32 cellular contexts compared by ENCODE assay signal in genomic region chr10:61620511-61620910, GRCh38. TPM values are rescaled to one million over a fixed set of nuclear protein-coding genes. Genes with fewer than 3 reads are reported as not detected.
"Had no signal": no experiment of that assay in that cellular context is flagged by ENCODE, and none has a peak within 500 bp of the region (broad histone marks: within the 10 kb centered on the region; RNA-seq: fewer than 3 reads in every experiment).

No MANE protein-coding gene starts in this region.

- H3K27me3 Mint-ChIP-seq: activated CD4-positive, alpha-beta memory T cell treated with anti-CD3 and anti-CD28 coated beads for 36 hours had no signal

- H3K36me3 Mint-ChIP-seq: activated CD4-positive, alpha-beta memory T cell treated with anti-CD3 and anti-CD28 coated beads for 36 hours; activated naive CD8-positive, alpha-beta T cell had no signal

- H3K9me3 Mint-ChIP-seq: activated B cell treated with CpG ODN at 0.5 μM for 24 hours; activated CD4-positive, alpha-beta memory T cell treated with anti-CD3 and anti-CD28 coated beads for 36 hours; activated T-cell treated with anti-CD3 and anti-CD28 coated beads, Interleukin-2, amount 50 U/mL, for 24 hours; activated T-cell treated with anti-CD3 and anti-CD28 coated beads, Interleukin-2, amount 50 U/mL, for 72 hours; activated T-helper 17 cell treated with anti-CD3 and anti-CD28 coated beads, Interleukin-2, amount 50 U/mL, for 72 hours; central memory CD8-positive, alpha-beta T cell; dendritic cell treated with granulocyte-macrophage colony-stimulating factor and Interleukin-4, amounts not matched to agents 40 ng/mL and 50 ng/mL, for 4 days had no signal

- H3K4me3 ChIP-seq: coronary artery, esophagus muscularis mucosa, gastroesophageal sphincter, heart right ventricle had no signal

- H3K27ac Mint-ChIP-seq: activated B cell treated with CpG ODN at 0.5 μM for 24 hours; activated CD4-positive, alpha-beta memory T cell treated with anti-CD3 and anti-CD28 coated beads for 36 hours; activated naive CD8-positive, alpha-beta T cell; activated T-cell treated with anti-CD3 and anti-CD28 coated beads, Interleukin-2, amount 50 U/mL, for 24 hours; activated T-cell treated with anti-CD3 and anti-CD28 coated beads, Interleukin-2, amount 50 U/mL, for 72 hours; activated T-helper 17 cell treated with anti-CD3 and anti-CD28 coated beads, Interleukin-2, amount 50 U/mL, for 72 hours; dendritic cell treated with granulocyte-macrophage colony-stimulating factor and Interleukin-4, amounts not matched to agents 40 ng/mL and 50 ng/mL, for 4 days; effector memory CD8-positive, alpha-beta T cell had no signal

- H3K36me3 ChIP-seq: brain microvascular endothelial cell, esophagus muscularis mucosa, gastroesophageal sphincter, heart right ventricle, WERI-Rb-1 had no signal

- H3K4me1 Mint-ChIP-seq: activated B cell treated with CpG ODN at 0.5 μM for 24 hours; activated T-helper 17 cell treated with anti-CD3 and anti-CD28 coated beads, Interleukin-2, amount 50 U/mL, for 72 hours; central memory CD8-positive, alpha-beta T cell had no signal

- H3K27ac ChIP-seq: brain microvascular endothelial cell, coronary artery, esophagus muscularis mucosa, foreskin keratinocyte, gastroesophageal sphincter, heart right ventricle, WERI-Rb-1 had no signal

- H3K9me3 ChIP-seq: esophagus muscularis mucosa, gastroesophageal sphincter, heart right ventricle had no signal

- H3K4me3 Mint-ChIP-seq: activated B cell treated with CpG ODN at 0.5 μM for 24 hours; activated CD4-positive, alpha-beta memory T cell treated with anti-CD3 and anti-CD28 coated beads for 36 hours; activated naive CD8-positive, alpha-beta T cell; activated T-cell treated with anti-CD3 and anti-CD28 coated beads, Interleukin-2, amount 50 U/mL, for 24 hours; activated T-cell treated with anti-CD3 and anti-CD28 coated beads, Interleukin-2, amount 50 U/mL, for 72 hours; activated T-helper 17 cell treated with anti-CD3 and anti-CD28 coated beads, Interleukin-2, amount 50 U/mL, for 72 hours; central memory CD8-positive, alpha-beta T cell; dendritic cell treated with granulocyte-macrophage colony-stimulating factor and Interleukin-4, amounts not matched to agents 40 ng/mL and 50 ng/mL, for 4 days; effector memory CD8-positive, alpha-beta T cell had no signal

- FAIRE-seq: bronchial epithelial cell had no signal

- H3K27me3 ChIP-seq: brain microvascular endothelial cell, esophagus muscularis mucosa, foreskin keratinocyte, gastroesophageal sphincter had no signal

- DNase-seq: activated B cell treated with CpG ODN at 0.5 μM for 24 hours; activated CD4-positive, alpha-beta memory T cell treated with anti-CD3 and anti-CD28 coated beads for 36 hours; activated CD4-positive, alpha-beta T cell treated with anti-CD3 and anti-CD28 coated beads for 48 hours; activated CD4-positive, alpha-beta T cell treated with anti-CD3 and anti-CD28 coated beads, Interleukin-2, amount 50 U/mL, for 1 hour; activated CD8-positive, alpha-beta memory T cell treated with anti-CD3 and anti-CD28 coated beads, Interleukin-2, amount 50 U/mL, for 48 hours; activated effector memory CD4-positive, alpha-beta T cell treated with Interleukin-2 at 50 U/mL for 16 hours; activated gamma-delta T cell treated with Interleukin-2 at 50 U/mL for 16 hours; activated naive CD4-positive, alpha-beta T cell treated with anti-CD3 and anti-CD28 coated beads, Interleukin-2, amount 50 U/mL, for 16 hours; activated naive CD4-positive, alpha-beta T cell treated with Interleukin-2 at 50 U/mL for 16 hours; activated T-cell treated with anti-CD3 and anti-CD28 coated beads for 4 hours; activated T-cell treated with anti-CD3 and anti-CD28 coated beads, Interleukin-2, amount 50 U/mL, for 24 hours; activated T-cell treated with anti-CD3 and anti-CD28 coated beads, Interleukin-2, amount 50 U/mL, for 72 hours; amniotic stem cell; anterior cingulate cortex; brain microvascular endothelial cell; effector CD4-positive, alpha-beta T cell; effector memory CD8-positive, alpha-beta T cell; erythroblast; foreskin keratinocyte; heart right ventricle; T-helper 2 cell; WERI-Rb-1 had no signal

RNA-seq across cellular contexts. Expression of gene CABCOCO1, which starts 42.2 kb away (rescaled TPM):
- total RNA-seq: activated B cell treated with CpG ODN at 0.5 μM for 24 hours; activated CD4-positive, alpha-beta memory T cell treated with anti-CD3 and anti-CD28 coated beads for 36 hours; activated T-cell treated with anti-CD3 and anti-CD28 coated beads, Interleukin-2, amount 50 U/mL, for 72 hours; activated T-helper 17 cell treated with anti-CD3 and anti-CD28 coated beads, Interleukin-2, amount 50 U/mL, for 72 hours; bronchial epithelial cell; cardiac septum; foreskin keratinocyte; heart right ventricle; T-helper 1 cell treated with Interleukin-12 subunit alpha and Interleukin-12 subunit beta and Interleukin-4 antibody, amounts not matched to agents 30 ng/mL and 1 ng/mL, for 36 hours had no signal
- polyA plus RNA-seq: foreskin keratinocyte had no signal
